ENCODE assay signal across 2 cellular contexts in the genomic region with DNA sequence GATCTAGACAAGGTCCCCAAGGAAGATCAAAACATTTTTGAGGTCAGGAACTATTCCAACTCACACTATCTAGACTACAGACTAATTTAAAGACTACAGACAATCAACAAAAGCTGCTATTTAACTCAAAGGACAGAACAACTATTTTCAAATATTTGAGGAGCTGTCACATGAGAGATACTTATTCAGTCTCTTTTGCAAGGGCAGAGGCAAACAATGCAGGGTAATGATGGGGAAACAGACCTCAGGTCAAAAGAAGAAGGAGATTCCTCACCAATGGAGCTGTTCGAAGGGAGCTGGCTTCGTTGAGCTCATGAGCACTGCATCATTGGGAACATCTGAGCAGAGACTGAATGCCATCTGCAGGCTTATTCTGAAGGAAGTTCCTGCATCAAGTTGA.
TF ChIP-seq lines count a peak whose summit lies in the region.

No MANE protein-coding gene starts in this region.

TF ChIP-seq in A549, 52 proteins besides CTCF, POLR2A, EP300 and RAD21 (continued from another document):
- TF ChIP-seq, protein P1, sequence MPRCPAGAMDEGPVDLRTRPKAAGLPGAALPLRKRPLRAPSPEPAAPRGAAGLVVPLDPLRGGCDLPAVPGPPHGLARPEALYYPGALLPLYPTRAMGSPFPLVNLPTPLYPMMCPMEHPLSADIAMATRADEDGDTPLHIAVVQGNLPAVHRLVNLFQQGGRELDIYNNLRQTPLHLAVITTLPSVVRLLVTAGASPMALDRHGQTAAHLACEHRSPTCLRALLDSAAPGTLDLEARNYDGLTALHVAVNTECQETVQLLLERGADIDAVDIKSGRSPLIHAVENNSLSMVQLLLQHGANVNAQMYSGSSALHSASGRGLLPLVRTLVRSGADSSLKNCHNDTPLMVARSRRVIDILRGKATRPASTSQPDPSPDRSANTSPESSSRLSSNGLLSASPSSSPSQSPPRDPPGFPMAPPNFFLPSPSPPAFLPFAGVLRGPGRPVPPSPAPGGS (IDR thresholded peaks at IDR 0.05), result no peak
- TF ChIP-seq NPAS2 (CRISPR knock-in tag; IDR thresholded peaks at IDR 0.05; ENCODE audit: borderline replicate concordance), result no peak

TF ChIP-seq in IMR-90, 13 proteins besides CTCF, POLR2A, EP300 and RAD21 (continued from another document):
- TF ChIP-seq, protein P2, sequence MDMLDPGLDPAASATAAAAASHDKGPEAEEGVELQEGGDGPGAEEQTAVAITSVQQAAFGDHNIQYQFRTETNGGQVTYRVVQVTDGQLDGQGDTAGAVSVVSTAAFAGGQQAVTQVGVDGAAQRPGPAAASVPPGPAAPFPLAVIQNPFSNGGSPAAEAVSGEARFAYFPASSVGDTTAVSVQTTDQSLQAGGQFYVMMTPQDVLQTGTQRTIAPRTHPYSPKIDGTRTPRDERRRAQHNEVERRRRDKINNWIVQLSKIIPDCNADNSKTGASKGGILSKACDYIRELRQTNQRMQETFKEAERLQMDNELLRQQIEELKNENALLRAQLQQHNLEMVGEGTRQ (IDR thresholded peaks at IDR 0.05; ENCODE audit: low read depth, low read length), result no peak
- TF ChIP-seq RFX5 (IDR thresholded peaks at IDR 0.05; ENCODE audit: low read depth, low read length), result no peak
